Comparison of ENCODE assay signal across 9 cellular contexts in the genomic region with DNA sequence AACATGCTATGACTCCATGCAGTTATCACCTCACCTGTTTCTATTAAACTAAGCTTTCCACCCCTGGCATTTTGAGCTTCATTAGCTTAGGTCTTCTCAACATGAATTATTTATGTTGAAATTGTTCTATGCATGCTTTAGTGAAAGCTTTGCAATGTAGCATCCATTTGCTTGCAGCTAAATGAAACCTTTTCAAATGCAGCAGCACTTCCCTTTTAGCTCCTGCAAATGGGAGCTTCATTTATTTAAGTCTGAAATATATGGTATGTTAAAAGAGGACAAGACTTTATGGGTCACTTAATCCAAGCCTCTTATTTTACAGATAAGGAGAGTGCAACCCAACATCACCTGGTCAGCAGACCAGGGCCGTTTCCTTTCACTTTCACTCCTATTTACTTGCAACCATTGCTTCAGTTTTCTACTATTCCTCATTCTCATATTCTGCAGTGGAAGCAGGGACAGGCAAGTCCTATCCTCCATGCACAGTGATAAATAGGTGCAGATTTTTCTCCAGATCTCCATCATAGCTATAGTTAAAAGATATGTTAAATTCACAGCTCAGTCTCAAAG. TPM values are rescaled to one million over a fixed set of nuclear protein-coding genes. Genes with fewer than 3 reads are reported as not detected.
DNase-seq lines count a peak whose midpoint lies in the region; ATAC-seq lines count a peak whose summit lies in the region.
"Had no signal": no experiment of that assay in that cellular context is flagged by ENCODE, and none has a peak within 500 bp of the region (broad histone marks: within the 10 kb centered on the region; RNA-seq: fewer than 3 reads in every experiment).

No MANE protein-coding gene starts in this region.

- no peaks in the 10 kb centered on the region for H3K27me3 Mint-ChIP-seq in activated CD4-positive, alpha-beta T cell treated with anti-CD3 and anti-CD28 coated beads for 36 hours
- no peaks in the 10 kb centered on the region for H3K27me3 Mint-ChIP-seq in T-cell
- H3K27me3 Mint-ChIP-seq: brain had no signal

- POLR2A ChIA-PET in activated CD4-positive, alpha-beta T cell treated with anti-CD3 and anti-CD28 coated beads for 36 hours (lab: Charles Lee): no interaction called here
- POLR2A ChIA-PET in T-cell (lab: Charles Lee): interaction anchor here (0.6 to 1.0 kb wide), 7 partner anchors 10 to 237 kb away, joined by 3 to 5 read pairs (median 3); a partner anchor contains a TSS

- H3K4me3 Mint-ChIP-seq in activated CD4-positive, alpha-beta T cell treated with anti-CD3 and anti-CD28 coated beads for 36 hours: peak overlapping the region; percentile 28
- peak overlapping the region; percentile 39 to 68 (median 64) for H3K4me3 Mint-ChIP-seq in T-cell

- peaks cover 19% of the 10 kb centered on the region for H3K4me1 Mint-ChIP-seq in activated CD4-positive, alpha-beta T cell treated with anti-CD3 and anti-CD28 coated beads for 36 hours
- peaks cover 26 to 29% (median 29%) of the 10 kb centered on the region in 3 donors for H3K4me1 Mint-ChIP-seq in T-cell

- intact Hi-C loops in activated CD4-positive, alpha-beta T cell treated with anti-CD3 and anti-CD28 coated beads for 36 hours (cut with DNase I, micrococcal nuclease): no loop called here

- no peak for ATAC-seq in activated CD4-positive, alpha-beta T cell treated with anti-CD3 and anti-CD28 coated beads for 36 hours
- ATAC-seq in HG02884 (IDR thresholded peaks at IDR 0.05; ENCODE audit: unreplicated experiment) (peak; percentile 73), T-cell (replicated peaks in 1 of 4) (peak in 3 of 4 experiments; percentile 38 to 59 (median 39)), GM21367 (IDR thresholded peaks at IDR 0.05; ENCODE audit: unreplicated experiment) (no peak)

- no peak for DNase-seq in activated CD4-positive, alpha-beta T cell treated with anti-CD3 and anti-CD28 coated beads for 36 hours
- DNase-seq in activated CD4-positive, alpha-beta T cell treated with anti-CD3 and anti-CD28 coated beads, Interleukin-2, amount 50 U/mL, for 1 hour: no peak
- DNase-seq in T-cell (no peak), pons (ENCODE audit: low spot score) (peak; percentile 34), foreskin melanocyte (no peak)
- no peak for DNase-seq in stimulated activated CD4-positive, alpha-beta T cell treated with anti-CD3 and anti-CD28 coated beads, Interleukin-4, amount 100 ng/mL, for 1 hour

- CTCF ChIA-PET in activated CD4-positive, alpha-beta T cell treated with anti-CD3 and anti-CD28 coated beads for 36 hours (lab: Charles Lee): interaction anchor here (1.3 to 2.0 kb wide), 2 partner anchors 11 to 52 kb away, joined by 4 to 7 read pairs; no protein-coding TSS in a partner anchor
- CTCF ChIA-PET in T-cell (lab: Charles Lee): interaction anchor here (0.7 to 1.4 kb wide), 4 partner anchors 9 to 537 kb away, joined by 3 to 4 read pairs (median 3); no protein-coding TSS in a partner anchor

- H3K9me3 Mint-ChIP-seq in activated CD4-positive, alpha-beta T cell treated with anti-CD3 and anti-CD28 coated beads for 36 hours (ENCODE audit: low read depth): no peaks in the 10 kb centered on the region
- no peaks in the 10 kb centered on the region for H3K9me3 Mint-ChIP-seq in T-cell
- H3K9me3 Mint-ChIP-seq: brain had no signal

- no peaks in the 10 kb centered on the region for H3K36me3 Mint-ChIP-seq in activated CD4-positive, alpha-beta T cell treated with anti-CD3 and anti-CD28 coated beads for 36 hours (ENCODE audit: low read depth)
- H3K36me3 Mint-ChIP-seq in T-cell: no peaks in the 10 kb centered on the region
- H3K36me3 Mint-ChIP-seq: brain had no signal

- no peak overlapping the region for H3K27ac Mint-ChIP-seq in activated CD4-positive, alpha-beta T cell treated with anti-CD3 and anti-CD28 coated beads for 36 hours
- H3K27ac Mint-ChIP-seq in T-cell: peak overlapping the region; percentile 5 to 53
- H3K27ac Mint-ChIP-seq: brain had no signal

RNA-seq across cellular contexts. Expression of a gene that starts 56.4 kb away (rescaled TPM):
- 10 to 100 TPM; 39.8 to 43.5 TPM for total RNA-seq in activated CD4-positive, alpha-beta T cell treated with anti-CD3 and anti-CD28 coated beads for 36 hours
- 10 to 100 TPM; 25.3 to 64.6 (median 45.4) TPM for total RNA-seq in T-cell

Comparison
In these comparisons a context has a peak if more than half of its experiments do, and no peak if none do; other contexts are left out.
1. ATAC-seq: peak in HG02884 (single experiment) and T-cell (3 of 4); none in activated CD4-positive, alpha-beta T cell treated with anti-CD3 and anti-CD28 coated beads for 36 hours (single experiment) and GM21367 (single experiment).